ENCODE assay signal across 7 cellular contexts in the genomic region with DNA sequence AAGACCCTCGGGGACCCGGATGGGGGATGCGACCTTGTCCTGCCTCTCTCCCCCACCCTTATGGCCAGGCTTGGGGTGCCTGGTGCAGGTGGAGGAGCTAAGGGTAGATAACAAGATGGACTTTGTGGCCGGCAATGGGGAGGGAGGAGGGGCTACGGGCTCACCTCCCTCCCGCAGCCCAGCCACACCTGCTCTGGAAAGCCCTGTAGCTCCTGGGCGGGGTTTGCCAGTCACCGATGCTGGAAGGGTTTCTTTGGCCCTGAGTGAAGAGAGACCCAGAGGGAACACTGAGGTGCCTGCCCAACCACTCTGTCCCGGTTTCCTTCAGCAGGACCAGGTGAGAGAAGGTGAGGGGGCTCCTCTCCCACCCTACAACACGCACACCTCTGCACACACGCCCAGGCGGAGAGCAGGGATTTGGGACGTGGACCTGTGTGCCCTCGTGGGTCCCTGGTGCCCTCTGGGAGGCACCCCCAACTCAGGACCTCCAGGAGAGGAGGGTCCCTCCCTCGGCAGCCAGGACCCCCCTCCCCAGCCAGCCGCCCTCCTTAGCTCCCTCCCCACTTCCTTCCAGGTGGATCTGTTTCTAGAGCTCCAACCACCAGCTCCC. TPM values are rescaled to one million over a fixed set of nuclear protein-coding genes. Genes with fewer than 3 reads are reported as not detected.
DNase-seq lines count a peak whose midpoint lies in the region.

A gene (plus strand): TSS at position 229 of the 610 bp plus-strand sequence. CDS start 6,986 bp downstream, outside the sequence.

- H3K36me3 ChIP-seq in HUES64 (ENCODE audit: insufficient read depth, low read length), result no peaks in the 10 kb centered on the region

- no peak within 1 kb of the TSS; the same call in 1 of the 2 replicates for H3K27ac ChIP-seq in HUES64 (ENCODE audit: low read depth, low read length)
- peak within 1 kb of the TSS in 20 of 21 experiments; percentile 8 to 90 (median 74) for H3K27ac ChIP-seq in skin epidermis

- no peaks in the 10 kb centered on the region for H3K27me3 ChIP-seq in HUES64 (ENCODE audit: insufficient read depth, low read length)

- DNase-seq in SW480 (ENCODE audit: low spot score) (peak; percentile 71), germinal center (ENCODE audit: low spot score) (no peak), OCI-M2 (lab: John Stamatoyannopoulos, UW; ENCODE audit: unreplicated experiment) (no peak)
- DNase-seq in stimulated activated CD4-positive, alpha-beta T cell treated with anti-CD3 and anti-CD28 coated beads, Interleukin-12 subunit alpha, Interleukin-12 subunit beta, amount 100 ng/mL, for 4 hours, result no peak

- H3K4me1 ChIP-seq in HUES64 (ENCODE audit: insufficient read depth, low read length), result 0 out of 2 replicates have a peak, but pooled peaks cover 2% of the 10 kb centered on the region

- peak within 1 kb of the TSS; percentile 64 for H3K9ac ChIP-seq in HUES64 (ENCODE audit: low read depth, low read length)

- H3K9me3 ChIP-seq in HUES64 (ENCODE audit: insufficient read depth, low read depth, low read length), result no peaks in the 10 kb centered on the region

- H3K4me3 ChIP-seq in HUES64 (ENCODE audit: low read length), result peak within 1 kb of the TSS; percentile 74
- H3K4me3 ChIP-seq in iPS-11a (ENCODE audit: low read depth, low read length), result peak within 1 kb of the TSS; percentile 73
- H3K4me3 ChIP-seq in skin epidermis, result peak within 1 kb of the TSS; percentile 22 to 37 (median 28)

- WGBS in HUES64, result 4% methylated on average over 15 of the region's 16 CpGs

RNA-seq across cellular contexts. Expression of the gene that starts here (rescaled TPM):
- 3.0 TPM for polyA plus RNA-seq in HUES64 (2013, experiment 1 of 2)
- 1.7 TPM for polyA plus RNA-seq in HUES64 (2013, experiment 2 of 2)
